ENCODE assay signal across 15 cellular contexts in the genomic region with DNA sequence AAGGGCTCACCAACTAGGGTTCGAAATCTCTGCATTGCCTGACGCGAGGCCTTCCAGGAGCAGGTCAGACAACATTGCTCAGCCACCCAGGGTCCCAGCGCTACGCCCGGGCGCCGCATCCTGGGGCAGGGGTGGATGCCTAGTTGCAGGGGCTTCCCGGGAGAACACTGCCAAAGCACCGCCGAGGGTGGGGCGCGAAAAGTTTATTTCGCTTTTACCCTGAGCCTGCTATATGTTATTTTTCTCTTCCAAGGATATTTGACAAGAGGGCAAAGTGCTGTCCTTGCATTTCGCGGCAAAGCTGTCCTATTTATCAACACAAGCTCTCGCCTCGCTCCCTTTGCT. TPM values are rescaled to one million over a fixed set of nuclear protein-coding genes. Genes with fewer than 3 reads are reported as not detected.
DNase-seq lines count a peak whose midpoint lies in the region; ATAC-seq and TF ChIP-seq lines count a peak whose summit lies in the region.
"Had no signal": no experiment of that assay in that cellular context is flagged by ENCODE, and none has a peak within 500 bp of the region (broad histone marks: within the 10 kb centered on the region; RNA-seq: fewer than 3 reads in every experiment).

No MANE protein-coding gene starts in this region.

- H3K36me3 Mint-ChIP-seq in activated naive CD8-positive, alpha-beta T cell treated with anti-CD3 and anti-CD28 coated beads, Interleukin-2, amount 10 ng/mL, durations not matched to agents 7 days and 5 days, result no peaks in the 10 kb centered on the region
- H3K36me3 Mint-ChIP-seq in activated naive CD8-positive, alpha-beta T cell treated with anti-CD3 and anti-CD28 coated beads for 36 hours, result peaks cover 2% of the 10 kb centered on the region
- no peaks in the 10 kb centered on the region for H3K36me3 Mint-ChIP-seq in WTC11

- H3K9me3 Mint-ChIP-seq in activated naive CD8-positive, alpha-beta T cell treated with anti-CD3 and anti-CD28 coated beads, Interleukin-2, amount 10 ng/mL, durations not matched to agents 7 days and 5 days, result peaks cover 2% of the 10 kb centered on the region
- peaks cover 1% of the 10 kb centered on the region for H3K9me3 Mint-ChIP-seq in activated naive CD8-positive, alpha-beta T cell treated with anti-CD3 and anti-CD28 coated beads for 36 hours
- no peaks in the 10 kb centered on the region for H3K9me3 Mint-ChIP-seq in WTC11
- H3K9me3 Mint-ChIP-seq: activated naive CD4-positive, alpha-beta T cell treated with anti-CD3 and anti-CD28 coated beads, Interleukin-2, amount 50 U/mL, for 24 hours had no signal

- DNase-seq in activated naive CD8-positive, alpha-beta T cell treated with anti-CD3 and anti-CD28 coated beads, Interleukin-2, amount 10 ng/mL, durations not matched to agents 7 days and 5 days, result peak; percentile 28
- no peak for DNase-seq in activated naive CD8-positive, alpha-beta T cell treated with anti-CD3 and anti-CD28 coated beads for 36 hours
- DNase-seq in WTC11 (ENCODE audit: low spot score) (peak; percentile 35), lower lobe of right lung (no peak), thoracic aorta (ENCODE audit: low spot score) (no peak), dermis blood vessel endothelial cell (no peak)
- no peak for DNase-seq in effector CD4-positive, alpha-beta T cell
- DNase-seq: naive thymus-derived CD4-positive, alpha-beta T cell; NCI-H226; PC-9; spleen had no signal

- H3K36me3 ChIP-seq in lower lobe of right lung (no peaks in the 10 kb centered on the region), thoracic aorta (no peaks in the 10 kb centered on the region)
- H3K36me3 ChIP-seq: spleen had no signal

- H3K4me3 Mint-ChIP-seq in activated naive CD8-positive, alpha-beta T cell treated with anti-CD3 and anti-CD28 coated beads, Interleukin-2, amount 10 ng/mL, durations not matched to agents 7 days and 5 days, result peak overlapping the region; percentile 32
- H3K4me3 Mint-ChIP-seq in activated naive CD8-positive, alpha-beta T cell treated with anti-CD3 and anti-CD28 coated beads for 36 hours, result no peak overlapping the region
- peak overlapping the region; percentile 82 for H3K4me3 Mint-ChIP-seq in WTC11
- H3K4me3 Mint-ChIP-seq: activated naive CD4-positive, alpha-beta T cell treated with anti-CD3 and anti-CD28 coated beads, Interleukin-2, amount 50 U/mL, for 24 hours; naive thymus-derived CD4-positive, alpha-beta T cell had no signal

- H3K4me1 Mint-ChIP-seq in activated naive CD8-positive, alpha-beta T cell treated with anti-CD3 and anti-CD28 coated beads, Interleukin-2, amount 10 ng/mL, durations not matched to agents 7 days and 5 days, result peaks cover 7% of the 10 kb centered on the region
- peaks cover 10% of the 10 kb centered on the region for H3K4me1 Mint-ChIP-seq in activated naive CD8-positive, alpha-beta T cell treated with anti-CD3 and anti-CD28 coated beads for 36 hours
- peaks cover 76% of the 10 kb centered on the region for H3K4me1 Mint-ChIP-seq in WTC11
- H3K4me1 Mint-ChIP-seq: activated naive CD4-positive, alpha-beta T cell treated with anti-CD3 and anti-CD28 coated beads, Interleukin-2, amount 50 U/mL, for 24 hours had no signal

- H3K27me3 Mint-ChIP-seq in activated naive CD8-positive, alpha-beta T cell treated with anti-CD3 and anti-CD28 coated beads, Interleukin-2, amount 10 ng/mL, durations not matched to agents 7 days and 5 days, result peaks cover 80% of the 10 kb centered on the region
- peaks cover 91% of the 10 kb centered on the region for H3K27me3 Mint-ChIP-seq in activated naive CD8-positive, alpha-beta T cell treated with anti-CD3 and anti-CD28 coated beads for 36 hours
- H3K27me3 Mint-ChIP-seq in WTC11 (ENCODE audit: low read depth), result peaks cover 100% of the 10 kb centered on the region

- ATAC-seq in activated naive CD8-positive, alpha-beta T cell treated with anti-CD3 and anti-CD28 coated beads, Interleukin-2, amount 10 ng/mL, durations not matched to agents 7 days and 5 days (ENCODE audit: low read depth), result no peak
- ATAC-seq in WTC11 (no peak), lower lobe of right lung (no peak), thoracic aorta (ENCODE audit: insufficient number of reproducible peaks, low FRiP score, low read depth) (no peak), GM18519 (IDR thresholded peaks at IDR 0.05; ENCODE audit: low FRiP score, unreplicated experiment) (no peak)
- ATAC-seq: naive thymus-derived CD4-positive, alpha-beta T cell had no signal

- POLR2A ChIA-PET in activated naive CD8-positive, alpha-beta T cell treated with anti-CD3 and anti-CD28 coated beads, Interleukin-2, amount 10 ng/mL, durations not matched to agents 7 days and 5 days (lab: Charles Lee), result no interaction called here
- POLR2A ChIA-PET in WTC11 (lab: Charles Lee), result no interaction called here

- intact Hi-C loops in lower lobe of right lung (cut with DNase I), result no loop called here

- CTCF ChIA-PET in WTC11 (lab: Charles Lee), result interaction anchor here (1.6 kb wide), 1 partner anchor 29 kb away, joined by 3 read pairs; no protein-coding TSS in a partner anchor

- H3K27me3 ChIP-seq in lower lobe of right lung (ENCODE audit: low read depth) (peaks cover 93% of the 10 kb centered on the region), thoracic aorta (replicated peaks; ENCODE audit: insufficient read depth) (no peaks in the 10 kb centered on the region)

- H3K4me3 ChIP-seq in lower lobe of right lung (peak overlapping the region; percentile 23), thoracic aorta (peak overlapping the region; percentile 35)
- H3K4me3 ChIP-seq: PC-9 had no signal

- no peak overlapping the region for H3K27ac Mint-ChIP-seq in activated naive CD8-positive, alpha-beta T cell treated with anti-CD3 and anti-CD28 coated beads, Interleukin-2, amount 10 ng/mL, durations not matched to agents 7 days and 5 days
- no peak overlapping the region for H3K27ac Mint-ChIP-seq in activated naive CD8-positive, alpha-beta T cell treated with anti-CD3 and anti-CD28 coated beads for 36 hours
- H3K27ac Mint-ChIP-seq in WTC11, result no peak overlapping the region
- H3K27ac Mint-ChIP-seq: activated naive CD4-positive, alpha-beta T cell treated with anti-CD3 and anti-CD28 coated beads, Interleukin-2, amount 50 U/mL, for 24 hours had no signal

- H3K4me1 ChIP-seq in lower lobe of right lung (peaks cover 28% of the 10 kb centered on the region), thoracic aorta (ENCODE audit: control insufficient read depth in 1 of 2, low read depth in 2 of 2) (peaks cover 2 to 24% of the 10 kb centered on the region in 2 donors)

- no peak overlapping the region for H3K27ac ChIP-seq in lower lobe of right lung
- H3K27ac ChIP-seq in thoracic aorta, result no peak overlapping the region
- H3K27ac ChIP-seq: PC-9, spleen had no signal

- no peaks in the 10 kb centered on the region for H3K9me3 ChIP-seq in lower lobe of right lung
- H3K9me3 ChIP-seq in thoracic aorta, result no peaks in the 10 kb centered on the region

- TF ChIP-seq CTCF in WTC11 (IDR thresholded peaks at IDR 0.05) (no peak), lower lobe of right lung (IDR thresholded peaks at IDR 0.05) (no peak), thoracic aorta (IDR thresholded peaks at IDR 0.05) (no peak)

TF ChIP-seq in WTC11, 78 proteins besides CTCF, POLR2A, EP300 and RAD21 (continues in another document):
- TF ChIP-seq ZNF121 (CRISPR knock-in tag; IDR thresholded peaks at IDR 0.05) (no peak), ZNF425 (CRISPR knock-in tag; conservative IDR thresholded peaks at IDR 0.05) (no peak), NFYB (CRISPR knock-in tag; conservative IDR thresholded peaks at IDR 0.05; ENCODE audit: low read depth) (no peak), OVOL2 (CRISPR knock-in tag; IDR thresholded peaks at IDR 0.05; ENCODE audit: borderline replicate concordance) (no peak), ZNF317 (CRISPR knock-in tag; IDR thresholded peaks at IDR 0.05; ENCODE audit: borderline replicate concordance, low read depth) (no peak), FOXP1 (CRISPR knock-in tag; IDR thresholded peaks at IDR 0.05; ENCODE audit: borderline replicate concordance) (no peak), USF2 (CRISPR knock-in tag; IDR thresholded peaks at IDR 0.05) (no peak), CREM (CRISPR knock-in tag; IDR thresholded peaks at IDR 0.05) (no peak), ESRRA (CRISPR knock-in tag; IDR thresholded peaks at IDR 0.05; ENCODE audit: borderline replicate concordance) (no peak), GABPB1 (CRISPR knock-in tag; IDR thresholded peaks at IDR 0.05) (no peak)
- TF ChIP-seq, protein P1, sequence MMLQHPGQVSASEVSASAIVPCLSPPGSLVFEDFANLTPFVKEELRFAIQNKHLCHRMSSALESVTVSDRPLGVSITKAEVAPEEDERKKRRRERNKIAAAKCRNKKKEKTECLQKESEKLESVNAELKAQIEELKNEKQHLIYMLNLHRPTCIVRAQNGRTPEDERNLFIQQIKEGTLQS (CRISPR knock-in tag; conservative IDR thresholded peaks at IDR 0.05), result no peak

RNA-seq across cellular contexts. Expression of gene SOX14, which starts 0.5 kb away (rescaled TPM):
- not detected for total RNA-seq in activated naive CD8-positive, alpha-beta T cell treated with anti-CD3 and anti-CD28 coated beads, Interleukin-2, amount 10 ng/mL, durations not matched to agents 7 days and 5 days
- not detected for total RNA-seq in activated naive CD8-positive, alpha-beta T cell treated with anti-CD3 and anti-CD28 coated beads for 36 hours
- total RNA-seq in WTC11 (2021) (0.34 to 0.78 TPM (median 0.70 TPM) in 3 replicates), lower lobe of right lung (not detected), thoracic aorta (not detected), dermis blood vessel endothelial cell (not detected in 2 replicates)
- total RNA-seq: activated CD8-positive, alpha-beta memory T cell treated with anti-CD3 and anti-CD28 coated beads for 36 hours; kidney epithelial cell; naive thymus-derived CD4-positive, alpha-beta T cell; PC-9; spleen had no signal

Comparison
In these comparisons a context has a peak if more than half of its experiments do, and no peak if none do; other contexts are left out.
1. DNase-seq: peak in activated naive CD8-positive, alpha-beta T cell treated with anti-CD3 and anti-CD28 coated beads, Interleukin-2, amount 10 ng/mL, durations not matched to agents 7 days and 5 days (single experiment) and WTC11 (single experiment); none in activated naive CD8-positive, alpha-beta T cell treated with anti-CD3 and anti-CD28 coated beads for 36 hours (single experiment), lower lobe of right lung (single experiment), thoracic aorta (single experiment), effector CD4-positive, alpha-beta T cell (single experiment) and dermis blood vessel endothelial cell (single experiment).